In the genomic region with DNA sequence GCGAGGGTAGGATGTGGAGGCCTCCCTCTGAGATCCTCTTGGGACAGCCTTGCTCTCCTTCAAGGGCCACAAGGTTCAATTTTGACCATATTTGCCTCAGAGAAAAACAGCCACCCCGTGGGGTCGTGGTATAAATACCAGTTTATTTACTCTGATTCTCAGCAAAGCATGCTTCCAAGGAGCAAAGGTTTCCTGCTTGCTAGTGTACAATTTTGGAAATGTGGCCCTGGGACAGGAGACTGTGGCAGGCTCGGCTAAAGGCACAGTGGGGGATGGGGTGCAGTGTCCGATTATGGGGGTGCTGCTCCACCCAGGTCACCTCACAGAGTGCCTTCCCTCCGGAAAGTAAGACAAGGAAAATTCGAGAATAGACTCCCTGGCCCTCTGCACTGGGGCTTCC, we compare ENCODE assay signal across 2 cellular contexts.
TF ChIP-seq lines count a peak whose summit lies in the region.

No MANE protein-coding gene starts in this region.

TF ChIP-seq in liver, 16 proteins besides CTCF, POLR2A, EP300 and RAD21:
- TF ChIP-seq FOXA1 (IDR thresholded peaks at IDR 0.05) (no peak), FOXA2 (IDR thresholded peaks at IDR 0.05) (no peak), NR2F2 (IDR thresholded peaks at IDR 0.05) (no peak), HNF4G (IDR thresholded peaks at IDR 0.05) (no peak), RXRA (IDR thresholded peaks at IDR 0.05) (peak in 1 of 2 donors; percentile 17), ZBTB33 (IDR thresholded peaks at IDR 0.05) (no peak), HNF4A (conservative IDR thresholded peaks at IDR 0.05) (peak in 1 of 2 donors; percentile 51), REST (IDR thresholded peaks at IDR 0.05) (peak; percentile 19), JUND (IDR thresholded peaks at IDR 0.05) (no peak)

TF ChIP-seq in HepG2, 621 proteins besides CTCF, POLR2A, EP300 and RAD21:
- TF ChIP-seq ZNF569 (CRISPR knock-in tag; IDR thresholded peaks at IDR 0.05; ENCODE audit: borderline replicate concordance) (no peak), ATF6 (CRISPR knock-in tag; conservative IDR thresholded peaks at IDR 0.05) (no peak), ZNF891 (CRISPR knock-in tag; IDR thresholded peaks at IDR 0.05) (no peak), ZBTB20 (CRISPR knock-in tag; IDR thresholded peaks at IDR 0.05; ENCODE audit: borderline replicate concordance, low read depth) (no peak), ZNF878 (CRISPR knock-in tag; IDR thresholded peaks at IDR 0.05) (no peak), ZMYM4 (CRISPR knock-in tag; IDR thresholded peaks at IDR 0.05) (no peak), ARID2 (CRISPR knock-in tag; IDR thresholded peaks at IDR 0.05; ENCODE audit: borderline replicate concordance) (no peak), MBNL3 (CRISPR knock-in tag; conservative IDR thresholded peaks at IDR 0.05) (no peak), ZNF563 (CRISPR knock-in tag; IDR thresholded peaks at IDR 0.05) (no peak), ZNF512B (CRISPR knock-in tag; IDR thresholded peaks at IDR 0.05; ENCODE audit: borderline replicate concordance) (no peak), ZNF12 (CRISPR knock-in tag; IDR thresholded peaks at IDR 0.05) (no peak), MBD4 (IDR thresholded peaks at IDR 0.05; ENCODE audit: borderline replicate concordance, low read length) (no peak), ZNF362 (CRISPR knock-in tag; IDR thresholded peaks at IDR 0.05; ENCODE audit: borderline replicate concordance) (no peak), ZC3H4 (CRISPR knock-in tag; IDR thresholded peaks at IDR 0.05; ENCODE audit: borderline replicate concordance) (no peak)
- TF ChIP-seq, protein P1, sequence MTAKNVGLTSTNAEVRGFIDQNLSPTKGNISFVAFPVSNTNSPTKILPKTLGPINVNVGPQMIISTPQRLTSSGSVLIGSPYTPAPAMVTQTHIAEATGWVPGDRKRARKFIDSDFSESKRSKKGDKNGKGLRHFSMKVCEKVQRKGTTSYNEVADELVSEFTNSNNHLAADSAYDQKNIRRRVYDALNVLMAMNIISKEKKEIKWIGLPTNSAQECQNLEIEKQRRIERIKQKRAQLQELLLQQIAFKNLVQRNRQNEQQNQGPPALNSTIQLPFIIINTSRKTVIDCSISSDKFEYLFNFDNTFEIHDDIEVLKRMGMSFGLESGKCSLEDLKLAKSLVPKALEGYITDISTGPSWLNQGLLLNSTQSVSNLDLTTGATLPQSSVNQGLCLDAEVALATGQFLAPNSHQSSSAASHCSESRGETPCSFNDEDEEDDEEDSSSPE (CRISPR knock-in tag; IDR thresholded peaks at IDR 0.05) = no peak
TF ChIP-seq in HepG2: peak in this region for 0.
